ENCODE assay signal across 19 cellular contexts in genomic region chr15:84606653-84607120, GRCh38. TPM values are rescaled to one million over a fixed set of nuclear protein-coding genes. Genes with fewer than 3 reads are reported as not detected.
DNase-seq lines count a peak whose midpoint lies in the region; ATAC-seq, FAIRE-seq and TF ChIP-seq lines count a peak whose summit lies in the region.
"Had no signal": no experiment of that assay in that cellular context is flagged by ENCODE, and none has a peak within 500 bp of the region (broad histone marks: within the 10 kb centered on the region; RNA-seq: fewer than 3 reads in every experiment).

No MANE protein-coding gene starts in this region.

- no peaks in the 10 kb centered on the region for H3K27me3 Mint-ChIP-seq in progenitor cell of endocrine pancreas
- H3K27me3 Mint-ChIP-seq: activated CD4-positive, alpha-beta T cell treated with anti-CD3 and anti-CD28 coated beads for 36 hours; dendritic cell treated with granulocyte-macrophage colony-stimulating factor and Interleukin-4, amounts not matched to agents 40 ng/mL and 50 ng/mL, for 4 days; naive B cell; stimulated activated naive CD8-positive, alpha-beta T cell treated with anti-CD3 and anti-CD28 coated beads, Interleukin-15, amount 100 ng/mL, for 72 hours had no signal

- H3K4me1 ChIP-seq in kidney (ENCODE audit: control insufficient read depth in 1 of 2, insufficient read depth in 1 of 2, low read depth in 1 of 2, low read length in 2 of 2) = peaks cover 17 to 24% of the 10 kb centered on the region in 2 donors

- peak overlapping the region in 1 of 2 donors; percentile 20 for H3K4me3 ChIP-seq in kidney (ENCODE audit: low read length in 2 of 2)
- H3K4me3 ChIP-seq: K562, skin epidermis had no signal

- no peak for FAIRE-seq in kidney (lab: Jason Lieb, UNC)
- no peak for FAIRE-seq in GM19239 (lab: Jason Lieb, UNC)
- FAIRE-seq: K562 had no signal

- no peaks in the 10 kb centered on the region for H3K9me3 ChIP-seq in kidney (ENCODE audit: control insufficient read depth in 1 of 2, low read length in 2 of 2)

- DNase-seq in COLO668 (lab: John Stamatoyannopoulos, UW; ENCODE audit: unreplicated experiment) = peak; percentile 22
- peak; percentile 62 for DNase-seq in HT-29 (ENCODE audit: low spot score)
- no peak for DNase-seq in kidney
- DNase-seq in progenitor cell of endocrine pancreas (ENCODE audit: low spot score, unreplicated experiment) = no peak
- no peak for DNase-seq in GM19239 (ENCODE audit: insufficient read length, low spot score)
- DNase-seq in T-helper 9 cell = no peak
- no peak for DNase-seq in NOMO-1 (lab: John Stamatoyannopoulos, UW; ENCODE audit: unreplicated experiment in 2 of 2)
- DNase-seq: activated CD4-positive, alpha-beta T cell treated with anti-CD3 and anti-CD28 coated beads for 36 hours; AML-193; mammary epithelial cell; naive B cell; NCI-H1436 treated with DMSO at 0.1 percent for 48 hours; stimulated activated CD4-positive, alpha-beta T cell treated with anti-CD3 and anti-CD28 coated beads, Interleukin-2, amount 100 ng/mL, for 48 hours; stimulated activated naive CD8-positive, alpha-beta T cell treated with anti-CD3 and anti-CD28 coated beads, Interleukin-15, amount 100 ng/mL, for 72 hours had no signal

- intact Hi-C loops in kidney (cut with DNase I) = no loop called here

- H3K27ac ChIP-seq in kidney (ENCODE audit: low read depth in 2 of 2, low read length in 2 of 2) = peak overlapping the region; percentile 79 to 87
- H3K27ac ChIP-seq: parathyroid adenoma, skin epidermis had no signal

- peaks cover 52% of the 10 kb centered on the region for H3K4me1 Mint-ChIP-seq in progenitor cell of endocrine pancreas (ENCODE audit: low read depth)

- no peak for ATAC-seq in HG03175 (IDR thresholded peaks at IDR 0.05; ENCODE audit: unreplicated experiment)
- ATAC-seq: activated CD4-positive, alpha-beta T cell treated with anti-CD3 and anti-CD28 coated beads for 36 hours; K562; stimulated activated naive CD8-positive, alpha-beta T cell treated with anti-CD3 and anti-CD28 coated beads, Interleukin-15, amount 100 ng/mL, for 72 hours had no signal

- peaks cover 3 to 5% of the 10 kb centered on the region in 2 donors for H3K36me3 ChIP-seq in kidney (ENCODE audit: control insufficient read depth in 1 of 2, insufficient read depth in 2 of 2, low read length in 2 of 2)

- peak overlapping the region; percentile 34 for H3K4me3 Mint-ChIP-seq in progenitor cell of endocrine pancreas (ENCODE audit: low read depth)
- H3K4me3 Mint-ChIP-seq: activated CD4-positive, alpha-beta T cell treated with anti-CD3 and anti-CD28 coated beads for 36 hours; dendritic cell treated with granulocyte-macrophage colony-stimulating factor and Interleukin-4, amounts not matched to agents 40 ng/mL and 50 ng/mL, for 4 days had no signal

- peaks cover 36% of the 10 kb centered on the region for H3K36me3 Mint-ChIP-seq in progenitor cell of endocrine pancreas (ENCODE audit: insufficient read depth)

- H3K9ac ChIP-seq in kidney (ENCODE audit: low read length in 2 of 2) = peak overlapping the region in 1 of 2 donors; percentile 43
- H3K9ac ChIP-seq: parathyroid adenoma had no signal

- no peak for TF ChIP-seq CTCF in kidney (IDR thresholded peaks at IDR 0.05; ENCODE audit: borderline replicate concordance, extremely low read depth, insufficient read depth)
- no peak for TF ChIP-seq CTCF in progenitor cell of endocrine pancreas (IDR thresholded peaks at IDR 0.05; ENCODE audit: unreplicated experiment)

- no peaks in the 10 kb centered on the region for H3K9me3 Mint-ChIP-seq in progenitor cell of endocrine pancreas (ENCODE audit: low read depth)
- H3K9me3 Mint-ChIP-seq: dendritic cell treated with granulocyte-macrophage colony-stimulating factor and Interleukin-4, amounts not matched to agents 40 ng/mL and 50 ng/mL, for 4 days; naive B cell; stimulated activated naive CD8-positive, alpha-beta T cell treated with anti-CD3 and anti-CD28 coated beads, Interleukin-15, amount 100 ng/mL, for 72 hours had no signal

- peak overlapping the region; percentile 91 for H3K27ac Mint-ChIP-seq in progenitor cell of endocrine pancreas
- H3K27ac Mint-ChIP-seq: activated CD4-positive, alpha-beta T cell treated with anti-CD3 and anti-CD28 coated beads for 36 hours; dendritic cell treated with granulocyte-macrophage colony-stimulating factor and Interleukin-4, amounts not matched to agents 40 ng/mL and 50 ng/mL, for 4 days had no signal

RNA-seq across cellular contexts. Expression of gene ZSCAN2, which starts 5.9 kb away (rescaled TPM):
- total RNA-seq in HT-29 (2014; rRNA removed; shearing (Covaris generic)) = 9.7 and 14.1 TPM in 2 replicates
- total RNA-seq in kidney (10.3 TPM), progenitor cell of endocrine pancreas (44.6 and 46.7 TPM in 2 replicates)
- 11.4 TPM for polyA plus RNA-seq in kidney (ENCODE audit: insufficient read depth, low read depth, low replicate concordance)

RNA-seq across cellular contexts. Expression of gene WDR73, which starts 47.4 kb away (rescaled TPM):
- total RNA-seq in HT-29 (2014; rRNA removed; shearing (Covaris generic)) = 39.9 and 41.2 TPM in 2 replicates
- total RNA-seq in kidney (39.2 TPM), progenitor cell of endocrine pancreas (65.7 and 69.8 TPM in 2 replicates)
- polyA plus RNA-seq in kidney (ENCODE audit: insufficient read depth, low read depth, low replicate concordance) = 26.2 TPM

RNA-seq across cellular contexts. Expression of gene NMB, which starts 51.3 kb away (rescaled TPM):
- 96.2 and 97.9 TPM in 2 replicates for total RNA-seq in HT-29 (2014; rRNA removed; shearing (Covaris generic))
- 11.8 TPM for total RNA-seq in kidney
- polyA plus RNA-seq in kidney (ENCODE audit: insufficient read depth, low read depth, low replicate concordance) = 19.7 TPM
- 4.9 and 6.1 TPM in 2 replicates for total RNA-seq in progenitor cell of endocrine pancreas

Comparison
In these comparisons a context has a peak if more than half of its experiments do, and no peak if none do; other contexts are left out.
1. DNase-seq: peak in COLO668 (single experiment) and HT-29 (single experiment); none in kidney (single experiment), progenitor cell of endocrine pancreas (single experiment), GM19239 (single experiment), T-helper 9 cell (single experiment) and NOMO-1 (0 of 2).